8 cellular contexts compared by ENCODE assay signal in the genomic region with DNA sequence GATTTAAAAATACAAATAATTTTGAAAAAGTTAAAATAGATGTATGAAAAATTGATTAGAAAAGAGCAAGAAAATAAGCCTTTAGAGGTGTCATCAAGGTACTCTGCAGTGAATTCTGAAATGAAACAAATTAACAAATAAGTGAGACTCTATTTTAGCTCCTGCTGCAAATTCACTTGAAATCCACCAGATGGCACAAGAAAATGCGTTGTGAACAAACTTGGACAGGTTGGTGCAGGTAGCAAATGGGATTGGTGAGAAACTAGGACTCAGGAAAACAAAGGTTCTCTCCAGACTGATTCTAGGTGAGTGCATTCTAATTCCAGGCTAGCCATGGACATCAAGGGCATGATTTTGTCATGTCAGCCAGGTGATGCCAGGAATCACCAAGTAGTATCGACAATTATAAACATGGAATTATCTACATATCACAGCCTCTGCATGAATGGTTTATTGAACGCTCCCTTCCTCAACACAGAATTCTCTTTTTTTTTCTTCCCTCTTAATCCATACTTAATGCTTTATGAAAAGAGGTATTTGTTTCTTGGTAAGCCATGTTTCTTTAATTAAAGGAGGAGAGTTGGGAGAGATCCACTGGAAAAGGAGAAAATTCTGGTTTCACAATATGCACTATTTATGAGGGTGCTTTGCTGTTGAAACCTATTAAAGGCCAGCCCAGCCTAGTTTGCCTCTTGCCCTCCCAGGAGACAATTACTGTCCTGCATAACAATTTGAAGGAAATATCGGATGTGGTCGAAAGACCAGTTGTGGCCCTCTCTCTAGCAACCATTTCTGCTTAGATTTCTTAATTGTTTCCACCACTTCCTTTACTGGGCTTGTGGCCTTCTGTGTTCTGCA.
DNase-seq lines count a peak whose midpoint lies in the region; ATAC-seq, FAIRE-seq and TF ChIP-seq lines count a peak whose summit lies in the region.

No MANE protein-coding gene starts in this region.

- DNase-seq in activated naive CD4-positive, alpha-beta T cell treated with anti-CD3 and anti-CD28 coated beads for 36 hours = peak; percentile 8
- DNase-seq in activated naive CD4-positive, alpha-beta T cell treated with anti-CD3 and anti-CD28 coated beads, Interleukin-2, amount 10 ng/mL, durations not matched to agents 7 days and 5 days = no peak
- DNase-seq in NB4 (ENCODE audit: low read depth) (peak; percentile 98), bronchial epithelial cell (ENCODE audit: low read depth) (peak; percentile 79), lung microvascular endothelial cell (ENCODE audit: low read depth in 2 of 2) (peak; percentile 11 to 29), activated gamma-delta T cell (lab: John Stamatoyannopoulos, UW) (no peak)
- no peak for DNase-seq in activated CD4-positive, alpha-beta T cell treated with anti-CD3 and anti-CD28 coated beads, Interleukin-2, amount 50 U/mL, for 4 hours

- intact Hi-C loops in activated naive CD4-positive, alpha-beta T cell treated with anti-CD3 and anti-CD28 coated beads for 36 hours (cut with micrococcal nuclease) = loop anchor here (1.0 to 5.0 kb wide), 5 partner anchors 63 to 666 kb away; a partner anchor contains a TSS

- H3K27me3 Mint-ChIP-seq in activated naive CD4-positive, alpha-beta T cell treated with anti-CD3 and anti-CD28 coated beads for 36 hours (ENCODE audit: low read depth) = no peaks in the 10 kb centered on the region
- peaks cover 6% of the 10 kb centered on the region for H3K27me3 Mint-ChIP-seq in activated naive CD4-positive, alpha-beta T cell treated with anti-CD3 and anti-CD28 coated beads, Interleukin-2, amount 10 ng/mL, durations not matched to agents 7 days and 5 days

- H3K36me3 Mint-ChIP-seq in activated naive CD4-positive, alpha-beta T cell treated with anti-CD3 and anti-CD28 coated beads for 36 hours (ENCODE audit: low read depth) = no peaks in the 10 kb centered on the region
- no peaks in the 10 kb centered on the region for H3K36me3 Mint-ChIP-seq in activated naive CD4-positive, alpha-beta T cell treated with anti-CD3 and anti-CD28 coated beads, Interleukin-2, amount 10 ng/mL, durations not matched to agents 7 days and 5 days

- peak; percentile 58 for FAIRE-seq in bronchial epithelial cell (lab: Jason Lieb, UNC)

- peak overlapping the region; percentile 2 for H3K4me3 ChIP-seq in NB4 (ENCODE audit: low read depth, low read length)
- no peak overlapping the region for H3K4me3 ChIP-seq in bronchial epithelial cell (ENCODE audit: low read depth, low read length)

- H3K4me3 Mint-ChIP-seq in activated naive CD4-positive, alpha-beta T cell treated with anti-CD3 and anti-CD28 coated beads for 36 hours = no peak overlapping the region
- H3K4me3 Mint-ChIP-seq in activated naive CD4-positive, alpha-beta T cell treated with anti-CD3 and anti-CD28 coated beads, Interleukin-2, amount 10 ng/mL, durations not matched to agents 7 days and 5 days = no peak overlapping the region

- ATAC-seq in GM21717 (IDR thresholded peaks at IDR 0.05; ENCODE audit: unreplicated experiment) = no peak

- no peaks in the 10 kb centered on the region for H3K36me3 ChIP-seq in bronchial epithelial cell (ENCODE audit: control insufficient read depth, insufficient read depth, low read length)

- CTCF ChIA-PET in activated naive CD4-positive, alpha-beta T cell treated with anti-CD3 and anti-CD28 coated beads for 36 hours (lab: Charles Lee) = interaction anchor here (0.7 to 1.6 kb wide), 13 partner anchors 12 to 591 kb away, joined by 3 to 7 read pairs (median 3); no protein-coding TSS in a partner anchor
- CTCF ChIA-PET in activated naive CD4-positive, alpha-beta T cell treated with anti-CD3 and anti-CD28 coated beads, Interleukin-2, amount 10 ng/mL, durations not matched to agents 7 days and 5 days (lab: Charles Lee) = interaction anchor here (0.7 to 1.4 kb wide), 10 partner anchors 10 to 669 kb away, joined by 3 to 7 read pairs (median 3); no protein-coding TSS in a partner anchor

- TF ChIP-seq CTCF in NB4 (IDR thresholded peaks at IDR 0.05; ENCODE audit: low read depth, low read length) = peak; percentile 66
- TF ChIP-seq CTCF in bronchial epithelial cell (IDR thresholded peaks at IDR 0.05; ENCODE audit: insufficient read depth, low read length, severe bottlenecking) = peak; percentile 52

- H3K9me3 Mint-ChIP-seq in activated naive CD4-positive, alpha-beta T cell treated with anti-CD3 and anti-CD28 coated beads for 36 hours = no peaks in the 10 kb centered on the region
- no peaks in the 10 kb centered on the region for H3K9me3 Mint-ChIP-seq in activated naive CD4-positive, alpha-beta T cell treated with anti-CD3 and anti-CD28 coated beads, Interleukin-2, amount 10 ng/mL, durations not matched to agents 7 days and 5 days

- TF ChIP-seq POLR2A in NB4 (IDR thresholded peaks at IDR 0.05; ENCODE audit: extremely low read depth, insufficient read length) = no peak

- no peaks in the 10 kb centered on the region for H3K27me3 ChIP-seq in bronchial epithelial cell (ENCODE audit: control insufficient read depth, insufficient read depth, low read length)

- H3K4me1 Mint-ChIP-seq in activated naive CD4-positive, alpha-beta T cell treated with anti-CD3 and anti-CD28 coated beads for 36 hours (ENCODE audit: low read depth) = no peaks in the 10 kb centered on the region
- no peaks in the 10 kb centered on the region for H3K4me1 Mint-ChIP-seq in activated naive CD4-positive, alpha-beta T cell treated with anti-CD3 and anti-CD28 coated beads, Interleukin-2, amount 10 ng/mL, durations not matched to agents 7 days and 5 days

- H3K27ac Mint-ChIP-seq in activated naive CD4-positive, alpha-beta T cell treated with anti-CD3 and anti-CD28 coated beads for 36 hours = no peak overlapping the region
- no peak overlapping the region for H3K27ac Mint-ChIP-seq in activated naive CD4-positive, alpha-beta T cell treated with anti-CD3 and anti-CD28 coated beads, Interleukin-2, amount 10 ng/mL, durations not matched to agents 7 days and 5 days

Comparison
In these comparisons a context has a peak if more than half of its experiments do, and no peak if none do; other contexts are left out.
1. DNase-seq: peak in activated naive CD4-positive, alpha-beta T cell treated with anti-CD3 and anti-CD28 coated beads for 36 hours (single experiment), NB4 (single experiment), bronchial epithelial cell (single experiment) and lung microvascular endothelial cell (2 of 2); none in activated naive CD4-positive, alpha-beta T cell treated with anti-CD3 and anti-CD28 coated beads, Interleukin-2, amount 10 ng/mL, durations not matched to agents 7 days and 5 days (single experiment), activated CD4-positive, alpha-beta T cell treated with anti-CD3 and anti-CD28 coated beads, Interleukin-2, amount 50 U/mL, for 4 hours (0 of 2) and activated gamma-delta T cell (single experiment).